26 cellular contexts compared by ENCODE assay signal in the genomic region with DNA sequence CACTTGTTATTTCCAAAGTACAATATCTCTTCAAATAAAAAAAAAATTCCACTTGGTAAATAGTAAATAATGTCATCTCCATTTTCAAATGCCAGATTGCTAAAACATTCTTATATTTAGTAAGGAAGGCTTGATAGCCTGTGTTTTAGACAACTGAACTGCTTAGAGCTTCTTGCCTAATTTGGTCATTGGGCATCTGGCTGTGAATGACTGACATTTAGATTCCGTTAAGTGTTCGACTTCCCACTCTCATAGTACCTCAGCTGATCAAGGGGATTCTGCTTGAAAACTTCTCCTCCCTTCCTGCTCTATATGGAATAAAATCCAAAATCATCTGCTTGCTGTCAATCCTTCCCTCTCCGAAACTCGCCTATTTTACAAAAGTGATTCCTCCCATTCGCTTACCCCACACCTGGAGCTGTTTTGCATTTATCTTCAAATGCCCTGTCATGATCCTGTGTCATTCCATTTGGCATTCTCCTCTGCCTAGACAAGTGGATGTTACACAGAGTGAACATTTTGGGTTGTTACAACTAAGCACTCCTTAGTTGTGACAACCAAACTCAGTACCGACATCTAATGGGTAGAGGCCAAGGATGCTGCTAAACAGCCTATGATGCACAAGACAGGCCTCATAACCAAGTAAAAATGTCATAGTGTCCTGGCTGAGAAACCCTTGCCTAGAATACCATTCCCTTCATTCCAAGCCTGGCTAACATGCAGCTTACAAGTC.
"Had no signal": no experiment of that assay in that cellular context is flagged by ENCODE, and none has a peak within 500 bp of the region (broad histone marks: within the 10 kb centered on the region; RNA-seq: fewer than 3 reads in every experiment).

No MANE protein-coding gene starts in this region.

- DNase-seq: activated CD4-positive, alpha-beta T cell treated with anti-CD3 and anti-CD28 coated beads for 36 hours; activated CD4-positive, alpha-beta T cell treated with anti-CD3 and anti-CD28 coated beads, Interleukin-2, amount 50 U/mL, for 4 hours; activated CD4-positive, CD25-positive, alpha-beta regulatory T cell; activated CD8-positive, alpha-beta memory T cell treated with anti-CD3 and anti-CD28 coated beads for 24 hours; activated effector memory CD4-positive, alpha-beta T cell treated with Interleukin-2 at 50 U/mL for 16 hours; activated naive CD4-positive, alpha-beta T cell treated with Interleukin-2 at 50 U/mL for 16 hours; anterior cingulate cortex; body of pancreas; caudate nucleus; endodermal cell; naive B cell; ovary; retina; stimulated activated CD4-positive, alpha-beta T cell treated with anti-CD3 and anti-CD28 coated beads, Interleukin-15, amount 100 ng/mL, for 24 hours; stimulated activated CD4-positive, alpha-beta T cell treated with anti-CD3 and anti-CD28 coated beads, Interleukin-2, amount 100 ng/mL, for 24 hours; stimulated activated naive CD4-positive, alpha-beta T cell; T-helper 1 cell; tibial artery; upper lobe of right lung had no signal

- H3K36me3 Mint-ChIP-seq: activated naive CD8-positive, alpha-beta T cell; naive B cell had no signal

- H3K9me3 ChIP-seq: body of pancreas, ovary, prostate gland, suprapubic skin, tibial artery, upper lobe of right lung had no signal

- ATAC-seq: activated CD4-positive, alpha-beta T cell treated with anti-CD3 and anti-CD28 coated beads for 36 hours; body of pancreas; esophagus mucosa; upper lobe of right lung had no signal

- H3K9me3 Mint-ChIP-seq: endodermal cell, mesothelial cell of epicardium had no signal

- H3K27me3 Mint-ChIP-seq: activated CD4-positive, alpha-beta T cell treated with anti-CD3 and anti-CD28 coated beads for 36 hours; activated naive CD8-positive, alpha-beta T cell; naive B cell had no signal

- FAIRE-seq: islet of Langerhans had no signal

- H3K4me3 Mint-ChIP-seq: activated CD4-positive, alpha-beta T cell treated with anti-CD3 and anti-CD28 coated beads for 36 hours; activated naive CD8-positive, alpha-beta T cell; endodermal cell; mesothelial cell of epicardium; naive B cell; T-helper 2 cell treated with Interferon-gamma antibody and Interleukin-4, amounts not matched to agents 5 μg/mL and 100 μg/mL, for 36 hours had no signal

- H3K27ac ChIP-seq: body of pancreas, ovary, prostate gland, suprapubic skin, tibial artery, upper lobe of right lung had no signal

- H3K4me3 ChIP-seq: body of pancreas, ovary, prostate gland, suprapubic skin, tibial artery, upper lobe of right lung had no signal

- H3K4me1 ChIP-seq: body of pancreas, prostate gland, suprapubic skin, tibial artery, upper lobe of right lung had no signal

- H3K27ac Mint-ChIP-seq: activated CD4-positive, alpha-beta T cell treated with anti-CD3 and anti-CD28 coated beads for 36 hours; activated naive CD8-positive, alpha-beta T cell; endodermal cell; mesothelial cell of epicardium; naive B cell; T-helper 2 cell treated with Interferon-gamma antibody and Interleukin-4, amounts not matched to agents 5 μg/mL and 100 μg/mL, for 36 hours had no signal

- H3K36me3 ChIP-seq: ovary, prostate gland, suprapubic skin, tibial artery, upper lobe of right lung had no signal

- H3K4me1 Mint-ChIP-seq: activated CD4-positive, alpha-beta T cell treated with anti-CD3 and anti-CD28 coated beads for 36 hours; naive B cell had no signal

- H3K27me3 ChIP-seq: body of pancreas, ovary, suprapubic skin, tibial artery, upper lobe of right lung had no signal
